ENCODE assay signal across 7 cellular contexts in the genomic region with DNA sequence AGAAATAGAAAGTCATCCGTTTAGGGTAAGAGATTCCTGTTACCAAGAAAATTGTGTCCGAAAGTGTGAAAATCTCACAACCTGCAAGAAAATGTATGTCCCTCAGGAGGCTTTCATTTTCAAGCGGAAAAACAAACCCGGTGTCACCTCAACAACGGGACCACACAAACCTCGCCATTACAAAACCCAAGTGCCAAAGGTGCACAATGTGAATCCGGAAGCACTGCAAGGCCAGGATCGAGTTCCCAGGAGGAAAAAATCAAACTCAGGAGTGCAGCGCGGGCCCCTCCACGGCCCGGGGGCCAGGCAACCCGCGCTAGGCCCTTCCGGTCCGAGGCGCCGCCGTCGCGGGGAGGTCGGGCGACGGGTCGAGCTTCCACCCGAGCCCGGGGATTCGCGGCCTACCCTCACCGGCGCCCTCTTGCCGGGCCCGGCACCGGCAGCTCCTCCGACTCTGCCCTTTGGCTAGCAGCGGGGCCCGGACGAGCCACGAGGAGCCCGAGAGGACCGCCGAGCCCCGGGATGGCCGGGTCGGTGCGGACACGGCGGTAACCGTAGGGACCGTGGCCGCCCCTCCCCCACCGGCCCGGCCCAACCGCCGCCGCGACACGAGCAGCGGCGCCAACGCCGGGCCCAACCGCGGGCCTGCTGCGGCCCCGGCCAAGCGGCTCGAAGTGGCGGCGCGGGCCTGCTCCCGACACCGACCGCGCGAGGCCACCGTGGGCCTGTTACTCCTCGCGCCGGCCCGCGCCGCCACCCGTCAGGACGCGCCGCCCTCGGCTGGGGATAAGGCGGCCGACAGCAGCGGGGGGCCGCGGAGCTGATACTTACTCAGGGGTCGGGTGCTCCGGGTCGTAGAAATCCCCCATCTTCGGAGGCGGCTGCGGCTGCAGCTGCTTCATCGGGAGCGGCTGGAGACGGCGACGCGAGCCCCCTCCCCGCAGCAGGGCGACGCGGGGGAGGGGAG. TPM values are rescaled to one million over a fixed set of nuclear protein-coding genes. Genes with fewer than 3 reads are reported as not detected.
DNase-seq lines count a peak whose midpoint lies in the region; ATAC-seq and TF ChIP-seq lines count a peak whose summit lies in the region.

No MANE protein-coding gene starts in this region.

- peak; percentile 13 for DNase-seq in NCI-H226
- DNase-seq in activated T-cell treated with anti-CD3 and anti-CD28 coated beads for 1 hour (ENCODE audit: low read depth): peak; percentile 41
- DNase-seq in epithelial cell of esophagus (ENCODE audit: low read depth): peak; percentile 41
- peak; percentile 18 for DNase-seq in mucosa of gallbladder (ENCODE audit: low spot score)
- peak; percentile 34 to 37 for DNase-seq in stimulated activated CD8-positive, alpha-beta memory T cell treated with anti-CD3 and anti-CD28 coated beads, Interleukin-2, amount 100 ng/mL, for 48 hours (ENCODE audit: low read depth in 2 of 2)

- ATAC-seq in GM18520 (IDR thresholded peaks at IDR 0.05; ENCODE audit: unreplicated experiment): peak; percentile 18
- ATAC-seq in HG02763 (IDR thresholded peaks at IDR 0.05; ENCODE audit: unreplicated experiment): peak; percentile 29

- H3K4me3 ChIP-seq in epithelial cell of esophagus (ENCODE audit: low read length): peak overlapping the region; percentile 82

- TF ChIP-seq CTCF in epithelial cell of esophagus (IDR thresholded peaks at IDR 0.05; ENCODE audit: insufficient read depth, low read depth, low read length, missing control alignments): no peak

RNA-seq across cellular contexts. Expression of gene SETD2, which starts 0.6 kb away (rescaled TPM):
- total RNA-seq in mucosa of gallbladder: 47.0 TPM

Comparison
In these comparisons a context has a peak if more than half of its experiments do, and no peak if none do; other contexts are left out.
1. Peak in every context shown above with its lines: DNase-seq, ATAC-seq and H3K4me3 ChIP-seq.